33 cellular contexts compared by ENCODE assay signal in genomic region chr1:245247356-245247755, GRCh38.
"Had no signal": no experiment of that assay in that cellular context is flagged by ENCODE, and none has a peak within 500 bp of the region (broad histone marks: within the 10 kb centered on the region; RNA-seq: fewer than 3 reads in every experiment).

No MANE protein-coding gene starts in this region.

- DNase-seq: glutamatergic neuron; heart left ventricle; hypothalamus; immature natural killer cell; kidney; left colon; left lung; lower lobe of right lung; mammary epithelial cell; mesenchymal stem cell; midbrain; mucosa of descending colon; naive thymus-derived CD4-positive, alpha-beta T cell; pancreas; posterior cingulate gyrus; retina; right lobe of liver; stimulated activated CD4-positive, alpha-beta T cell treated with anti-CD3 and anti-CD28 coated beads, Interleukin-12 subunit alpha, Interleukin-12 subunit beta, amount 100 ng/mL, for 4 hours; stimulated activated CD4-positive, alpha-beta T cell treated with anti-CD3 and anti-CD28 coated beads, Interleukin-15, amount 100 ng/mL, for 24 hours; stimulated activated CD4-positive, alpha-beta T cell treated with anti-CD3 and anti-CD28 coated beads, Interleukin-2, amount 100 ng/mL, for 24 hours; stimulated activated CD4-positive, alpha-beta T cell treated with anti-CD3 and anti-CD28 coated beads, Interleukin-4, amount 100 ng/mL, for 24 hours; stimulated activated naive CD4-positive, alpha-beta T cell; tibial artery; uterus had no signal

- H3K9me3 ChIP-seq: lower lobe of right lung, mucosa of descending colon, pancreas, prostate gland, right lobe of liver, suprapubic skin, uterus had no signal

- H3K27me3 Mint-ChIP-seq: natural killer cell treated with Interleukin-12 subunit alpha and Interleukin-12 subunit beta and Interleukin-15 and Interleukin-18, amount 100 ng/mL, for 72 hours; type B pancreatic cell had no signal

- H3K4me3 Mint-ChIP-seq: immature natural killer cell; naive thymus-derived CD4-positive, alpha-beta T cell; natural killer cell treated with Interleukin-12 subunit alpha and Interleukin-12 subunit beta and Interleukin-15 and Interleukin-18, amount 100 ng/mL, for 72 hours; neural crest cell; stimulated activated effector memory CD8-positive, alpha-beta T cell treated with anti-CD3 and anti-CD28 coated beads, Interleukin-12 subunit alpha, Interleukin-12 subunit beta, amount 100 ng/mL, for 72 hours; stimulated activated naive CD8-positive, alpha-beta T cell treated with anti-CD3 and anti-CD28 coated beads, Interleukin-15, Interleukin-2, amounts not matched to agents 100 ng/mL and 50 ng/mL, for 24 hours; type B pancreatic cell had no signal

- H3K27me3 ChIP-seq: pancreas, right lobe of liver, suprapubic skin, tibial artery, uterus had no signal

- H3K36me3 ChIP-seq: heart left ventricle, left lung, lower lobe of right lung, pancreas, prostate gland, right lobe of liver, suprapubic skin, thoracic aorta, tibial artery, uterus had no signal

- H3K4me1 ChIP-seq: heart left ventricle, left lung, lower lobe of right lung, pancreas, prostate gland, right lobe of liver, suprapubic skin, tibial artery, uterus had no signal

- H3K27ac ChIP-seq: heart left ventricle, left lung, lower lobe of right lung, pancreas, prostate gland, right lobe of liver, skin epidermis, suprapubic skin, thoracic aorta, tibial artery, uterus had no signal

- H3K36me3 Mint-ChIP-seq: immature natural killer cell; naive thymus-derived CD4-positive, alpha-beta T cell; natural killer cell treated with Interleukin-12 subunit alpha and Interleukin-12 subunit beta and Interleukin-15 and Interleukin-18, amount 100 ng/mL, for 72 hours; stimulated activated effector memory CD8-positive, alpha-beta T cell treated with anti-CD3 and anti-CD28 coated beads, Interleukin-12 subunit alpha, Interleukin-12 subunit beta, amount 100 ng/mL, for 72 hours had no signal

- H3K4me1 Mint-ChIP-seq: immature natural killer cell; naive thymus-derived CD4-positive, alpha-beta T cell; stimulated activated effector memory CD8-positive, alpha-beta T cell treated with anti-CD3 and anti-CD28 coated beads, Interleukin-12 subunit alpha, Interleukin-12 subunit beta, amount 100 ng/mL, for 72 hours had no signal

- H3K27ac Mint-ChIP-seq: immature natural killer cell; naive thymus-derived CD4-positive, alpha-beta T cell; natural killer cell treated with Interleukin-12 subunit alpha and Interleukin-12 subunit beta and Interleukin-15 and Interleukin-18, amount 100 ng/mL, for 72 hours; stimulated activated effector memory CD8-positive, alpha-beta T cell treated with anti-CD3 and anti-CD28 coated beads, Interleukin-12 subunit alpha, Interleukin-12 subunit beta, amount 100 ng/mL, for 72 hours; stimulated activated naive CD8-positive, alpha-beta T cell treated with anti-CD3 and anti-CD28 coated beads, Interleukin-15, Interleukin-2, amounts not matched to agents 100 ng/mL and 50 ng/mL, for 24 hours; type B pancreatic cell had no signal

- ATAC-seq: heart left ventricle; left colon; left lung; lower lobe of right lung; naive thymus-derived CD4-positive, alpha-beta T cell; natural killer cell treated with Interleukin-12 subunit alpha and Interleukin-12 subunit beta and Interleukin-15 and Interleukin-18, amount 100 ng/mL, for 72 hours; pancreas had no signal

- H3K9me3 Mint-ChIP-seq: immature natural killer cell; natural killer cell treated with Interleukin-12 subunit alpha and Interleukin-12 subunit beta and Interleukin-15 and Interleukin-18, amount 100 ng/mL, for 72 hours; stimulated activated effector memory CD8-positive, alpha-beta T cell treated with anti-CD3 and anti-CD28 coated beads, Interleukin-12 subunit alpha, Interleukin-12 subunit beta, amount 100 ng/mL, for 72 hours had no signal

- H3K4me3 ChIP-seq: heart left ventricle, left lung, lower lobe of right lung, mucosa of descending colon, pancreas, prostate gland, right lobe of liver, skin epidermis, suprapubic skin, thoracic aorta, tibial artery, uterus had no signal
